ENCODE assay signal across 21 cellular contexts in the genomic region with DNA sequence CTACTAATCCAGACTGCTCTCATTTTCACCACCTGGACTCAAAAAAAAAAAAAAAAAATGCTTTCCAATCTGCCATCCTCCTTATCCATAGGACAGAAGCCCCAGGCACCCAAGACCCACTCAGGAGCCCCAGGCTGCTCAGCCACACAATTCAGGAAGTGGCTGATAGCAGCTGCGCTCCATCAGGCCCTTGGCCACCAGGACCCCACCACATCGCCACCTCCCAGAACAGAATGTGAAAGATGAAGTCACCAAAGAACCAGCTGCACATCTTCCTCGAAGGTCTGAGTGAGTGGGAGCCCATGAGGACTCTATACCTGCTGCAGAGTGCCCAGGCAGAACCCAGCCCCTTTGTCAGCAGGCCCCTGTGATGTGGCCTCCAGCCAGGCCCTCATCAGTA. TPM values are rescaled to one million over a fixed set of nuclear protein-coding genes. Genes with fewer than 3 reads are reported as not detected.
DNase-seq lines count a peak whose midpoint lies in the region; ATAC-seq and TF ChIP-seq lines count a peak whose summit lies in the region.
"Had no signal": no experiment of that assay in that cellular context is flagged by ENCODE, and none has a peak within 500 bp of the region (broad histone marks: within the 10 kb centered on the region; RNA-seq: fewer than 3 reads in every experiment).

No MANE protein-coding gene starts in this region.

- ATAC-seq in natural killer cell (no peak), memory B cell (ENCODE audit: low read depth) (peak; percentile 43)
- no peak for ATAC-seq in natural killer cell treated with Interleukin-12 subunit alpha and Interleukin-12 subunit beta and Interleukin-15 and Interleukin-18, amount 100 ng/mL, for 72 hours
- peak; percentile 38 to 42 for ATAC-seq in stimulated activated naive B cell treated with anti-CD40 and anti-IgM and Interleukin-4, amounts not matched to agents 10 μg/mL and 1 μg/mL and 100 μg/mL, for 72 hours (replicated peaks)
- ATAC-seq in effector memory CD8-positive, alpha-beta T cell (replicated peaks) = no peak
- ATAC-seq: Panc1, Right ventricle myocardium inferior had no signal

- TF ChIP-seq CTCF in natural killer cell (IDR thresholded peaks at IDR 0.05) = no peak

- H3K27me3 Mint-ChIP-seq in natural killer cell (ENCODE audit: low read depth in 2 of 2) = no peaks in the 10 kb centered on the region
- no peaks in the 10 kb centered on the region for H3K27me3 Mint-ChIP-seq in natural killer cell treated with Interleukin-12 subunit alpha and Interleukin-12 subunit beta and Interleukin-15 and Interleukin-18, amount 100 ng/mL, for 72 hours
- H3K27me3 Mint-ChIP-seq in memory B cell = no peaks in the 10 kb centered on the region
- H3K27me3 Mint-ChIP-seq in stimulated activated naive B cell treated with anti-CD40 and anti-IgM and Interleukin-4, amounts not matched to agents 10 μg/mL and 1 μg/mL and 100 μg/mL, for 72 hours = no peaks in the 10 kb centered on the region
- no peaks in the 10 kb centered on the region for H3K27me3 Mint-ChIP-seq in effector memory CD8-positive, alpha-beta T cell

- H3K4me1 Mint-ChIP-seq in natural killer cell (peaks cover 6% of the 10 kb centered on the region in 2 donors), memory B cell (no peaks in the 10 kb centered on the region)
- H3K4me1 Mint-ChIP-seq in natural killer cell treated with Interleukin-12 subunit alpha and Interleukin-12 subunit beta and Interleukin-15 and Interleukin-18, amount 100 ng/mL, for 72 hours (ENCODE audit: low read depth in 2 of 2) = peaks cover 0 to 5% of the 10 kb centered on the region in 2 donors
- peaks cover 15 to 25% of the 10 kb centered on the region in 2 donors for H3K4me1 Mint-ChIP-seq in stimulated activated naive B cell treated with anti-CD40 and anti-IgM and Interleukin-4, amounts not matched to agents 10 μg/mL and 1 μg/mL and 100 μg/mL, for 72 hours
- H3K4me1 Mint-ChIP-seq in effector memory CD8-positive, alpha-beta T cell (ENCODE audit: low read depth in 2 of 2) = peaks cover 0 to 3% of the 10 kb centered on the region in 2 donors

- H3K9me3 Mint-ChIP-seq in natural killer cell (no peaks in the 10 kb centered on the region), memory B cell (no peaks in the 10 kb centered on the region)
- no peaks in the 10 kb centered on the region for H3K9me3 Mint-ChIP-seq in natural killer cell treated with Interleukin-12 subunit alpha and Interleukin-12 subunit beta and Interleukin-15 and Interleukin-18, amount 100 ng/mL, for 72 hours
- H3K9me3 Mint-ChIP-seq in stimulated activated naive B cell treated with anti-CD40 and anti-IgM and Interleukin-4, amounts not matched to agents 10 μg/mL and 1 μg/mL and 100 μg/mL, for 72 hours = no peaks in the 10 kb centered on the region
- H3K9me3 Mint-ChIP-seq in effector memory CD8-positive, alpha-beta T cell = no peaks in the 10 kb centered on the region
- H3K9me3 Mint-ChIP-seq: CD14-positive monocyte had no signal

- intact Hi-C loops in natural killer cell (cut with micrococcal nuclease) = no loop called here

- H3K4me3 Mint-ChIP-seq in natural killer cell = no peak overlapping the region
- H3K4me3 Mint-ChIP-seq in natural killer cell treated with Interleukin-12 subunit alpha and Interleukin-12 subunit beta and Interleukin-15 and Interleukin-18, amount 100 ng/mL, for 72 hours = no peak overlapping the region
- H3K4me3 Mint-ChIP-seq in memory B cell = no peak overlapping the region
- H3K4me3 Mint-ChIP-seq in stimulated activated naive B cell treated with anti-CD40 and anti-IgM and Interleukin-4, amounts not matched to agents 10 μg/mL and 1 μg/mL and 100 μg/mL, for 72 hours = no peak overlapping the region
- no peak overlapping the region for H3K4me3 Mint-ChIP-seq in effector memory CD8-positive, alpha-beta T cell
- H3K4me3 Mint-ChIP-seq: CD14-positive monocyte had no signal

- H3K36me3 Mint-ChIP-seq in natural killer cell (no peaks in the 10 kb centered on the region), memory B cell (no peaks in the 10 kb centered on the region)
- no peaks in the 10 kb centered on the region for H3K36me3 Mint-ChIP-seq in natural killer cell treated with Interleukin-12 subunit alpha and Interleukin-12 subunit beta and Interleukin-15 and Interleukin-18, amount 100 ng/mL, for 72 hours
- H3K36me3 Mint-ChIP-seq in stimulated activated naive B cell treated with anti-CD40 and anti-IgM and Interleukin-4, amounts not matched to agents 10 μg/mL and 1 μg/mL and 100 μg/mL, for 72 hours = peaks cover 2 to 14% of the 10 kb centered on the region in 2 donors
- no peaks in the 10 kb centered on the region for H3K36me3 Mint-ChIP-seq in effector memory CD8-positive, alpha-beta T cell (ENCODE audit: insufficient read depth)

- H3K27ac Mint-ChIP-seq in natural killer cell = peak overlapping the region; percentile 23 to 51
- H3K27ac Mint-ChIP-seq in natural killer cell treated with Interleukin-12 subunit alpha and Interleukin-12 subunit beta and Interleukin-15 and Interleukin-18, amount 100 ng/mL, for 72 hours = no peak overlapping the region
- H3K27ac Mint-ChIP-seq in memory B cell = no peak overlapping the region
- H3K27ac Mint-ChIP-seq in stimulated activated naive B cell treated with anti-CD40 and anti-IgM and Interleukin-4, amounts not matched to agents 10 μg/mL and 1 μg/mL and 100 μg/mL, for 72 hours = no peak overlapping the region
- H3K27ac Mint-ChIP-seq in effector memory CD8-positive, alpha-beta T cell = peak overlapping the region in 1 of 2 donors; percentile 76

- DNase-seq in natural killer cell = no peak
- no peak for DNase-seq in natural killer cell treated with Interleukin-12 subunit alpha and Interleukin-12 subunit beta and Interleukin-15 and Interleukin-18, amount 100 ng/mL, for 72 hours (ENCODE audit: low spot score)
- DNase-seq in MV-4-11 (lab: John Stamatoyannopoulos, UW) = peak; percentile 63
- no peak for DNase-seq in memory B cell (ENCODE audit: low spot score in 2 of 2)
- DNase-seq in stimulated activated naive B cell treated with anti-CD40 and anti-IgM and Interleukin-4, amounts not matched to agents 10 μg/mL and 1 μg/mL and 100 μg/mL, for 72 hours = no peak
- no peak for DNase-seq in NCI-H1436 (lab: John Stamatoyannopoulos, UW)
- DNase-seq in activated T-cell treated with anti-CD3 and anti-CD28 coated beads, Interleukin-2, amount 50 U/mL, for 1 hour = no peak
- no peak for DNase-seq in effector memory CD8-positive, alpha-beta T cell
- DNase-seq: Caco-2, DMS153, EL, GOT3, KBM-7, NCI-H1436 treated with DMSO at 0.1 percent for 48 hours, NCI-H2081, NCI-H2227 treated with DMSO at 0.1 percent for 48 hours, NCI-H524, SK-N-SH had no signal

RNA-seq across cellular contexts. Expression of gene POC1A, which starts 19.5 kb away (rescaled TPM):
- 1 to 10 TPM; 1.3 to 2.6 (median 2.4) TPM for total RNA-seq in natural killer cell
- 10 to 100 TPM; 14.9 to 35.3 TPM for total RNA-seq in natural killer cell treated with Interleukin-12 subunit alpha and Interleukin-12 subunit beta and Interleukin-15 and Interleukin-18, amount 100 ng/mL, for 72 hours

Comparison
In these comparisons a context has a peak if more than half of its experiments do, and no peak if none do; other contexts are left out.
1. H3K27ac Mint-ChIP-seq: peak in natural killer cell (2 of 2); none in natural killer cell treated with Interleukin-12 subunit alpha and Interleukin-12 subunit beta and Interleukin-15 and Interleukin-18, amount 100 ng/mL, for 72 hours (0 of 2), memory B cell (single experiment) and stimulated activated naive B cell treated with anti-CD40 and anti-IgM and Interleukin-4, amounts not matched to agents 10 μg/mL and 1 μg/mL and 100 μg/mL, for 72 hours (single experiment).
2. RNA of gene POC1A, which starts 19.5 kb away (total RNA-seq): 14.9 to 35.3 TPM in natural killer cell treated with Interleukin-12 subunit alpha and Interleukin-12 subunit beta and Interleukin-15 and Interleukin-18, amount 100 ng/mL, for 72 hours; 1.3 to 2.6 TPM in natural killer cell; every median in the first group is over 4 times any median in the second.
3. ATAC-seq: peak in memory B cell (single experiment) and stimulated activated naive B cell treated with anti-CD40 and anti-IgM and Interleukin-4, amounts not matched to agents 10 μg/mL and 1 μg/mL and 100 μg/mL, for 72 hours (2 of 2); none in natural killer cell (0 of 3), natural killer cell treated with Interleukin-12 subunit alpha and Interleukin-12 subunit beta and Interleukin-15 and Interleukin-18, amount 100 ng/mL, for 72 hours (0 of 2) and effector memory CD8-positive, alpha-beta T cell (single experiment).